19 cellular contexts compared by ENCODE assay signal in the genomic region with DNA sequence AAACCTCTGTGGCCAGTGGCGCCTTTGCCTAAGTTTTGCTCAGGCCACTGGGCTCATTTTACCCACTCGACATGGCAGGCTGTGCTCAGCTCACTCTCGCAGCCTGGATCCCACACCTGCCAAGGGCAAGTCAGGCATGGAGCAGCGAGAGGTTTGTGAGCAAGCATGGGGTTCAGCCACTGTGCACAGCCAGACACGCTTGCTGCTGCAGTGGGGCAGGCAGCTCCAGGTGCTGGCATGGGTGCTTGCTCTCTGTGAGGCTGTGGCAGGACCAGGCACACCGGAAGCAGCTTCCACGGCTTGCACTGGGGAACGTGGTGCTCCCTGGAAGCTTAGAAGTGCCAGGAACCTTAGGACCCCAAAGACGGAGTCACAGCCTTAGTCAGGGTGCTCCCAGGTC.
DNase-seq lines count a peak whose midpoint lies in the region; ATAC-seq, FAIRE-seq and TF ChIP-seq lines count a peak whose summit lies in the region.
"Had no signal": no experiment of that assay in that cellular context is flagged by ENCODE, and none has a peak within 500 bp of the region (broad histone marks: within the 10 kb centered on the region; RNA-seq: fewer than 3 reads in every experiment).

No MANE protein-coding gene starts in this region.

- H3K23ac ChIP-seq in H1 (ENCODE audit: insufficient read length): no peak overlapping the region

- H3K27ac ChIP-seq in left ventricle myocardium inferior (replicated peaks) (no peak overlapping the region), H1 (ENCODE audit: low read depth, low read length) (no peak overlapping the region)
- H3K27ac ChIP-seq: 22Rv1, A549, C4-2B, GM23248 had no signal

- H4K20me1 ChIP-seq in H1 (replicated peaks in 1 of 2; ENCODE audit: control insufficient read depth in 1 of 2, insufficient read depth in 2 of 2, low read length in 2 of 2): no peaks in the 10 kb centered on the region

- no peaks in the 10 kb centered on the region for H3K23me2 ChIP-seq in H1 (ENCODE audit: low read depth, low read length)

- no peaks in the 10 kb centered on the region for H3K79me1 ChIP-seq in H1 (ENCODE audit: low read depth, low read length)

- TF ChIP-seq EP300 in H1 (IDR thresholded peaks at IDR 0.05; ENCODE audit: borderline replicate concordance in 1 of 2, low read depth in 2 of 2, low read length in 2 of 2): no peak

- H2BK20ac ChIP-seq in H1 (ENCODE audit: low read length): no peak overlapping the region

- POLR2A ChIA-PET in H1 (lab: Charles Lee; ENCODE audit: partially characterized antibody): no interaction called here

- H3K4me3 ChIP-seq in left ventricle myocardium inferior: no peak overlapping the region
- H3K4me3 ChIP-seq in H1 (ENCODE audit: extremely low read depth in 1 of 4, insufficient read depth in 2 of 4, low read depth in 3 of 4, low read length in 4 of 4): no peak overlapping the region
- H3K4me3 ChIP-seq: A549, GM23248 had no signal

- no peak overlapping the region for H3K56ac ChIP-seq in H1 (replicated peaks; ENCODE audit: insufficient read length, low read depth, low read length)

- H3K18ac ChIP-seq in H1 (ENCODE audit: extremely low read depth, low read length): no peak overlapping the region

- H3K27me3 ChIP-seq in left ventricle myocardium inferior (ENCODE audit: low read depth) (no peaks in the 10 kb centered on the region), H1 (replicated peaks in 1 of 4; ENCODE audit: control insufficient read depth in 3 of 4, extremely low read depth in 1 of 4, insufficient read depth in 3 of 4, low read length in 3 of 4) (no peaks in the 10 kb centered on the region)

- DNase-seq in Right ventricle myocardium inferior (ENCODE audit: missing footprints) (peak; percentile 16), left ventricle myocardium inferior (no peak), H1 (ENCODE audit: low read depth in 1 of 2, low spot score in 2 of 2) (no peak), posterior vena cava (ENCODE audit: low spot score) (peak; percentile 58), NCI-H2196 treated with DMSO at 0.1 percent for 48 hours (lab: John Stamatoyannopoulos, UW; ENCODE audit: unreplicated experiment) (no peak)
- DNase-seq in stimulated activated naive CD8-positive, alpha-beta T cell treated with anti-CD3 and anti-CD28 coated beads, Interleukin-15, Interleukin-2, amounts not matched to agents 100 U/mL and 50 U/mL, for 24 hours: no peak
- no peak for DNase-seq in NK-92 treated with Interleukin-12 subunit alpha and Interleukin-12 subunit beta, amount 100 ng/mL, for 24 hours (lab: John Stamatoyannopoulos, UW)
- DNase-seq: AML-193; Caco-2; CD4-positive, alpha-beta T cell; GM23248 had no signal

- no peak overlapping the region for H3K9ac ChIP-seq in H1 (replicated peaks in 1 of 4; ENCODE audit: extremely low read depth in 1 of 4, low read depth in 3 of 4, low read length in 3 of 4)
- H3K9ac ChIP-seq: GM23248 had no signal

- no peak overlapping the region for H4K5ac ChIP-seq in H1 (ENCODE audit: insufficient read length, low read depth, low read length)

- H3K9me3 ChIP-seq in left ventricle myocardium inferior (replicated peaks) (peaks cover 53% of the 10 kb centered on the region), H1 (ENCODE audit: insufficient read depth in 2 of 2, low read depth in 1 of 2, low read length in 1 of 2) (peaks cover 0 to 5% of the 10 kb centered on the region in 2 experiments; a peak in 1 of 4 replicates)
- H3K9me3 ChIP-seq: Caco-2 had no signal

- FAIRE-seq in H1 (lab: Jason Lieb, UNC): no peak
- FAIRE-seq: A549, D721Med, G401.6, GM12891, GM19239, H54 had no signal

- CTCF ChIA-PET in H1 (lab: Charles Lee; ENCODE audit: partially characterized antibody): interaction anchor here (0.6 to 1.8 kb wide), 3 partner anchors 20 to 486 kb away, joined by 3 to 5 read pairs (median 4); no protein-coding TSS in a partner anchor

- no peak overlapping the region for H3K4ac ChIP-seq in H1 (replicated peaks; ENCODE audit: insufficient read length, low read depth, low read length)

- no peak overlapping the region for H2AFZ ChIP-seq in H1 (ENCODE audit: low read length)
- H2AFZ ChIP-seq: GM23248 had no signal

- no peak overlapping the region for H2BK15ac ChIP-seq in H1 (ENCODE audit: low read length)

- H4K91ac ChIP-seq in H1 (replicated peaks; ENCODE audit: insufficient read length, low read length): no peak overlapping the region

- H3K36me3 ChIP-seq in left ventricle myocardium inferior: no peaks in the 10 kb centered on the region
- no peaks in the 10 kb centered on the region for H3K36me3 ChIP-seq in H1 (ENCODE audit: control insufficient read depth in 2 of 4, insufficient read depth in 4 of 4, low read length in 3 of 4)

- no peak overlapping the region for H3K4me2 ChIP-seq in H1 (ENCODE audit: insufficient read depth in 1 of 2, low read depth in 2 of 2, low read length in 2 of 2)
- H3K4me2 ChIP-seq: A549 had no signal

- H2BK120ac ChIP-seq in H1 (replicated peaks; ENCODE audit: low read depth, low read length): no peak overlapping the region

- WGBS in H1 (ENCODE audit: extremely low coverage in 1 of 2, insufficient coverage in 1 of 2, insufficient read length in 1 of 2, insufficient replicate concordance in 2 of 2, low coverage in 1 of 2, low lambda C conversion rate in 2 of 2, missing lambda C conversion rate in 1 of 2), 2 experiments: 89% methylated on average over 9 of the region's 9 CpGs; no CpG with 5 or more reads in 1 of the 2 experiments

- no peak for ATAC-seq in Right ventricle myocardium inferior
- ATAC-seq in stimulated activated naive CD8-positive, alpha-beta T cell treated with anti-CD3 and anti-CD28 coated beads, Interleukin-15, Interleukin-2, amounts not matched to agents 100 U/mL and 50 U/mL, for 24 hours: no peak
- ATAC-seq: A549 had no signal

- no peak overlapping the region for H2BK5ac ChIP-seq in H1 (ENCODE audit: low read depth, low read length)

- peak overlapping the region; percentile 65; the same call in 1 of the 2 replicates for H4K8ac ChIP-seq in H1 (ENCODE audit: extremely low read depth, insufficient read depth, low read length)

- no peak overlapping the region for H2AK5ac ChIP-seq in H1 (ENCODE audit: low read depth, low read length)

- no peak for TF ChIP-seq RAD21 in H1 (IDR thresholded peaks at IDR 0.05 in 1 of 2, conservative IDR thresholded peaks at IDR 0.05 in 1 of 2; ENCODE audit: low read depth in 2 of 2, low read length in 2 of 2)

- no peak for TF ChIP-seq POLR2A in H1 (IDR thresholded peaks at IDR 0.05; ENCODE audit: control extremely low read depth in 1 of 2, low read depth in 2 of 2, low read length in 2 of 2)

- intact Hi-C loops in Right ventricle myocardium inferior (cut with DNase I): no loop called here
- intact Hi-C loops in left ventricle myocardium inferior (cut with micrococcal nuclease): no loop called here
- intact Hi-C loops in posterior vena cava (cut with DNase I): no loop called here

- TF ChIP-seq CTCF in left ventricle myocardium inferior (IDR thresholded peaks at IDR 0.05; ENCODE audit: borderline replicate concordance) (no peak), H1 (IDR thresholded peaks at IDR 0.05; ENCODE audit: control extremely low read depth in 1 of 3, insufficient read depth in 1 of 3, low read depth in 1 of 3, low read length in 3 of 3) (no peak)

- no peak overlapping the region for H3K14ac ChIP-seq in H1 (ENCODE audit: insufficient read length)

- H2BK12ac ChIP-seq in H1 (ENCODE audit: low read depth, low read length): no peak overlapping the region

- H3K79me2 ChIP-seq in H1 (ENCODE audit: control insufficient read depth in 1 of 2, insufficient read depth in 2 of 2, low read length in 2 of 2): no peaks in the 10 kb centered on the region

- H3K4me1 ChIP-seq in left ventricle myocardium inferior (no peaks in the 10 kb centered on the region), H1 (replicated peaks in 1 of 4; ENCODE audit: control insufficient read depth in 3 of 4, insufficient read depth in 4 of 4, low read length in 3 of 4) (no peaks in the 10 kb centered on the region)
- H3K4me1 ChIP-seq: A549, Caco-2 had no signal

TF ChIP-seq in H1, 55 proteins besides CTCF, POLR2A, EP300 and RAD21:
- no peak for TF ChIP-seq BRCA1 (IDR thresholded peaks at IDR 0.05; ENCODE audit: low read depth, low read length)
- TF ChIP-seq RBBP5 (IDR thresholded peaks at IDR 0.05; ENCODE audit: borderline replicate concordance, low read depth, low read length): no peak
- TF ChIP-seq CREB1 (IDR thresholded peaks at IDR 0.05): no peak
- TF ChIP-seq CBX5 (IDR thresholded peaks at IDR 0.05; ENCODE audit: low read depth, low read length): no peak
- no peak for TF ChIP-seq SUZ12 (IDR thresholded peaks at IDR 0.05; ENCODE audit: low read length)
- no peak for TF ChIP-seq POU5F1 (IDR thresholded peaks at IDR 0.05; ENCODE audit: low read depth, low read length)
- no peak for TF ChIP-seq RFX5 (IDR thresholded peaks at IDR 0.05; ENCODE audit: borderline replicate concordance, low read depth, low read length)
- no peak for TF ChIP-seq TBP (IDR thresholded peaks at IDR 0.05; ENCODE audit: low read depth, low read length)
- no peak for TF ChIP-seq BACH1 (IDR thresholded peaks at IDR 0.05; ENCODE audit: low read length)
- TF ChIP-seq SRF (IDR thresholded peaks at IDR 0.05; ENCODE audit: low read depth, low read length): no peak
- TF ChIP-seq GABPA (IDR thresholded peaks at IDR 0.05; ENCODE audit: borderline replicate concordance, insufficient read depth, low read length): no peak
- TF ChIP-seq NRF1 (IDR thresholded peaks at IDR 0.05; ENCODE audit: low read depth, low read length): no peak
- no peak for TF ChIP-seq NANOG (IDR thresholded peaks at IDR 0.05; ENCODE audit: insufficient read depth, low read depth, low read length, poor library complexity, severe bottlenecking)

Comparison
In these comparisons a context has a peak if more than half of its experiments do, and no peak if none do; other contexts are left out.
1. DNase-seq: peak in Right ventricle myocardium inferior (single experiment) and posterior vena cava (single experiment); none in left ventricle myocardium inferior (single experiment), H1 (0 of 2), NCI-H2196 treated with DMSO at 0.1 percent for 48 hours (single experiment), stimulated activated naive CD8-positive, alpha-beta T cell treated with anti-CD3 and anti-CD28 coated beads, Interleukin-15, Interleukin-2, amounts not matched to agents 100 U/mL and 50 U/mL, for 24 hours (single experiment) and NK-92 treated with Interleukin-12 subunit alpha and Interleukin-12 subunit beta, amount 100 ng/mL, for 24 hours (single experiment).